ENCODE assay signal across 22 cellular contexts in the genomic region with DNA sequence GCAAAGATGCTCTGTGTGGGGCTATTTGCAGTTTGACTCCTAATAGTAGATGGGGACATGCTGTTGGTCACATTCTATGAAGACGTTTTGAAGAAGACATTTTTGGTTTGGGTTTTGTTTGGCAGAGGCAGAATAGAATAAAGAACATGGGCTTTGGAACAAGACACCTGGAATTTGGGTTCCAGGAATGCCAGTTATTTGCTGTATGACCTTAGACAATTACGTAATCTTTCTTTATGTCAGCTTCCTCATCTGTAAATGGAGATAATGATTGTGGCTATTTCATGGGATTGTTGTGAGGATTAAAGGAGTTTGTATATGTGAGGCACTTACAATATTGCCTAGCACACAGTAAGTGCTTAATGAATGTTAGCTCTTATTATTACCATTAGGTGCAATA.
DNase-seq lines count a peak whose midpoint lies in the region; ATAC-seq, FAIRE-seq and TF ChIP-seq lines count a peak whose summit lies in the region.
"Had no signal": no experiment of that assay in that cellular context is flagged by ENCODE, and none has a peak within 500 bp of the region (broad histone marks: within the 10 kb centered on the region; RNA-seq: fewer than 3 reads in every experiment).

No MANE protein-coding gene starts in this region.

- H3K36me3 Mint-ChIP-seq in astrocyte (ENCODE audit: low read depth, unreplicated experiment), result peaks cover 6% of the 10 kb centered on the region
- H3K36me3 Mint-ChIP-seq: CD14-positive monocyte had no signal

- no peak for TF ChIP-seq RAD21 in Ishikawa (IDR thresholded peaks at IDR 0.05; ENCODE audit: low read depth)

- no peak overlapping the region for H3K4me3 Mint-ChIP-seq in astrocyte (ENCODE audit: unreplicated experiment)
- H3K4me3 Mint-ChIP-seq: CD14-positive monocyte had no signal

- no peak overlapping the region for H3K9ac ChIP-seq in astrocyte (ENCODE audit: low read length)

- H3K27me3 Mint-ChIP-seq in astrocyte (ENCODE audit: low read depth, unreplicated experiment), result peaks cover 5% of the 10 kb centered on the region

- H3K27me3 ChIP-seq in astrocyte (ENCODE audit: insufficient read depth, low read length), result no peaks in the 10 kb centered on the region
- H3K27me3 ChIP-seq: BE2C had no signal

- H3K27ac Mint-ChIP-seq in astrocyte (ENCODE audit: unreplicated experiment), result no peak overlapping the region
- H3K27ac Mint-ChIP-seq: CD14-positive monocyte had no signal

- intact Hi-C loops in posterior cingulate gyrus (cut with DNase I), result no loop called here

- no peak overlapping the region for H2AFZ ChIP-seq in astrocyte (ENCODE audit: low read depth, low read length)

- H3K27ac ChIP-seq in astrocyte (ENCODE audit: low read depth, low read length), result no peak overlapping the region
- H3K27ac ChIP-seq: RWPE1 had no signal

- TF ChIP-seq EP300 in Ishikawa (IDR thresholded peaks at IDR 0.05; ENCODE audit: borderline replicate concordance), result 0 out of 2 replicates have a peak, but pooled peaks have one; percentile 29

- H4K20me1 ChIP-seq in astrocyte (ENCODE audit: insufficient read depth, low read length), result no peaks in the 10 kb centered on the region

- H3K9me3 Mint-ChIP-seq in astrocyte (ENCODE audit: unreplicated experiment), result no peaks in the 10 kb centered on the region

- H3K36me3 ChIP-seq in astrocyte (ENCODE audit: insufficient read depth, low read length), result no peaks in the 10 kb centered on the region
- H3K36me3 ChIP-seq: BE2C had no signal

- no peak overlapping the region for H3K4me2 ChIP-seq in astrocyte (ENCODE audit: low read length)

- no peaks in the 10 kb centered on the region for H3K79me2 ChIP-seq in astrocyte (ENCODE audit: insufficient read depth, low read length)

- ATAC-seq in HG03354 (IDR thresholded peaks at IDR 0.05; ENCODE audit: poor library complexity, severe bottlenecking, unreplicated experiment) (no peak), GM21737 (IDR thresholded peaks at IDR 0.05; ENCODE audit: unreplicated experiment) (no peak)
- ATAC-seq: HCT116, Panc1 had no signal

- H3K4me1 Mint-ChIP-seq in astrocyte (ENCODE audit: low read depth, unreplicated experiment), result no peaks in the 10 kb centered on the region
- H3K4me1 Mint-ChIP-seq: CD14-positive monocyte had no signal

- FAIRE-seq in astrocyte (lab: Jason Lieb, UNC), result no peak
- FAIRE-seq: GM12892 had no signal

- peak; percentile 62 for DNase-seq in AG10803 (ENCODE audit: low read depth)
- peak; percentile 38 for DNase-seq in astrocyte (ENCODE audit: low read depth)
- DNase-seq in fibroblast of the aortic adventitia (ENCODE audit: low read depth), result peak; percentile 52
- DNase-seq in posterior cingulate gyrus, result no peak
- DNase-seq: BE2C; Calu3; DND-41; NCI-H2081; NCI-H345; NCI-H524; NCI-H748 treated with DMSO at 0.1 percent for 48 hours; NK-92 treated with Interleukin-12 subunit alpha and Interleukin-12 subunit beta, amount 100 ng/mL, for 24 hours; SHP77; T-helper 1 cell had no signal

- TF ChIP-seq CTCF in AG10803 (conservative IDR thresholded peaks at IDR 0.05; ENCODE audit: low read length) (no peak), astrocyte (IDR thresholded peaks at IDR 0.05; ENCODE audit: insufficient read depth, low read depth, low read length) (no peak), fibroblast of the aortic adventitia (IDR thresholded peaks at IDR 0.05; ENCODE audit: insufficient read depth, low read length) (no peak)

- no peaks in the 10 kb centered on the region for H3K9me3 ChIP-seq in astrocyte (ENCODE audit: insufficient read depth, low read depth, low read length)
- H3K9me3 ChIP-seq: BE2C had no signal

- no peaks in the 10 kb centered on the region for H3K4me1 ChIP-seq in astrocyte (ENCODE audit: insufficient read depth, low read length)
- H3K4me1 ChIP-seq: BE2C had no signal

- H3K4me3 ChIP-seq in AG10803 (ENCODE audit: low read length), result no peak overlapping the region
- no peak overlapping the region for H3K4me3 ChIP-seq in astrocyte (ENCODE audit: insufficient read depth, low read depth, low read length)
- no peak overlapping the region for H3K4me3 ChIP-seq in fibroblast of the aortic adventitia (ENCODE audit: low read depth, low read length)

TF ChIP-seq in Ishikawa, 13 proteins besides CTCF, POLR2A, EP300 and RAD21:
- TF ChIP-seq NFIC (IDR thresholded peaks at IDR 0.05), result no peak
- TF ChIP-seq CREB1 (IDR thresholded peaks at IDR 0.05; ENCODE audit: low read depth), result no peak
- peak; percentile 93 for TF ChIP-seq TEAD4 (IDR thresholded peaks at IDR 0.05)
- TF ChIP-seq ZBTB7A (IDR thresholded peaks at IDR 0.05; ENCODE audit: low read depth), result no peak
- TF ChIP-seq CEBPB (IDR thresholded peaks at IDR 0.05), result peak; percentile 78
- TF ChIP-seq YY1 (IDR thresholded peaks at IDR 0.05; ENCODE audit: low read depth), result no peak
- no peak for TF ChIP-seq FOXM1 (IDR thresholded peaks at IDR 0.05; ENCODE audit: borderline replicate concordance, low read depth)
- TF ChIP-seq, protein P1, sequence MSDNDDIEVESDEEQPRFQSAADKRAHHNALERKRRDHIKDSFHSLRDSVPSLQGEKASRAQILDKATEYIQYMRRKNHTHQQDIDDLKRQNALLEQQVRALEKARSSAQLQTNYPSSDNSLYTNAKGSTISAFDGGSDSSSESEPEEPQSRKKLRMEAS (IDR thresholded peaks at IDR 0.05), result no peak
- no peak for TF ChIP-seq TAF1 (IDR thresholded peaks at IDR 0.05; ENCODE audit: low read depth)
- TF ChIP-seq EGR1 (IDR thresholded peaks at IDR 0.05), result no peak
- TF ChIP-seq TCF12 (IDR thresholded peaks at IDR 0.05; ENCODE audit: low read depth), result 0 out of 2 replicates have a peak, but pooled peaks have one; percentile 42
- TF ChIP-seq, protein P2, sequence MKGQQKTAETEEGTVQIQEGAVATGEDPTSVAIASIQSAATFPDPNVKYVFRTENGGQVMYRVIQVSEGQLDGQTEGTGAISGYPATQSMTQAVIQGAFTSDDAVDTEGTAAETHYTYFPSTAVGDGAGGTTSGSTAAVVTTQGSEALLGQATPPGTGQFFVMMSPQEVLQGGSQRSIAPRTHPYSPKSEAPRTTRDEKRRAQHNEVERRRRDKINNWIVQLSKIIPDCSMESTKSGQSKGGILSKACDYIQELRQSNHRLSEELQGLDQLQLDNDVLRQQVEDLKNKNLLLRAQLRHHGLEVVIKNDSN (IDR thresholded peaks at IDR 0.05), result no peak
- TF ChIP-seq, protein P3, sequence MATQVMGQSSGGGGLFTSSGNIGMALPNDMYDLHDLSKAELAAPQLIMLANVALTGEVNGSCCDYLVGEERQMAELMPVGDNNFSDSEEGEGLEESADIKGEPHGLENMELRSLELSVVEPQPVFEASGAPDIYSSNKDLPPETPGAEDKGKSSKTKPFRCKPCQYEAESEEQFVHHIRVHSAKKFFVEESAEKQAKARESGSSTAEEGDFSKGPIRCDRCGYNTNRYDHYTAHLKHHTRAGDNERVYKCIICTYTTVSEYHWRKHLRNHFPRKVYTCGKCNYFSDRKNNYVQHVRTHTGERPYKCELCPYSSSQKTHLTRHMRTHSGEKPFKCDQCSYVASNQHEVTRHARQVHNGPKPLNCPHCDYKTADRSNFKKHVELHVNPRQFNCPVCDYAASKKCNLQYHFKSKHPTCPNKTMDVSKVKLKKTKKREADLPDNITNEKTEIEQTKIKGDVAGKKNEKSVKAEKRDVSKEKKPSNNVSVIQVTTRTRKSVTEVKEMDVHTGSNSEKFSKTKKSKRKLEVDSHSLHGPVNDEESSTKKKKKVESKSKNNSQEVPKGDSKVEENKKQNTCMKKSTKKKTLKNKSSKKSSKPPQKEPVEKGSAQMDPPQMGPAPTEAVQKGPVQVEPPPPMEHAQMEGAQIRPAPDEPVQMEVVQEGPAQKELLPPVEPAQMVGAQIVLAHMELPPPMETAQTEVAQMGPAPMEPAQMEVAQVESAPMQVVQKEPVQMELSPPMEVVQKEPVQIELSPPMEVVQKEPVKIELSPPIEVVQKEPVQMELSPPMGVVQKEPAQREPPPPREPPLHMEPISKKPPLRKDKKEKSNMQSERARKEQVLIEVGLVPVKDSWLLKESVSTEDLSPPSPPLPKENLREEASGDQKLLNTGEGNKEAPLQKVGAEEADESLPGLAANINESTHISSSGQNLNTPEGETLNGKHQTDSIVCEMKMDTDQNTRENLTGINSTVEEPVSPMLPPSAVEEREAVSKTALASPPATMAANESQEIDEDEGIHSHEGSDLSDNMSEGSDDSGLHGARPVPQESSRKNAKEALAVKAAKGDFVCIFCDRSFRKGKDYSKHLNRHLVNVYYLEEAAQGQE (IDR thresholded peaks at IDR 0.05; ENCODE audit: low read depth), result no peak

Comparison
In these comparisons a context has a peak if more than half of its experiments do, and no peak if none do; other contexts are left out.
1. DNase-seq: peak in AG10803 (single experiment), astrocyte (single experiment) and fibroblast of the aortic adventitia (single experiment); none in posterior cingulate gyrus (0 of 10).